Comparison of ENCODE assay signal across 33 cellular contexts in the genomic region with DNA sequence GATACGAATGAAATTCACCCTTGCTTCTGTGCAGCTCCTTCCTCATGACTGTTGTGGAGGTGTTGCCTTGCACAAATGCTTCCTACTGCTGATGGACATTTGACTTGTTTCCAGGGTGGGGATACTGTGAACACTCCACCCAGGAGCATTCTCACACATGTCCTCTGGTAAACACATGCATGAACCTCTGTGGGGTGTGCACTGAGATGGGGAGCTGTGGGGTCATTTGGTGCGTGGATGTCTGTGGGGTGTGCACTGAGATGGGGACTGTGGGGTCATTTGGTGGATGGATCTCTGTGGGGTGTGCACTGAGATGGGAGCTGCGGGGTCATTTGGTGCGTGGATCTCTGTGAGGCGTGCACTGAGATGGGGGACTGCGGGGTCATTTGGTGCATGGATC.
DNase-seq lines count a peak whose midpoint lies in the region; ATAC-seq and TF ChIP-seq lines count a peak whose summit lies in the region.
"Had no signal": no experiment of that assay in that cellular context is flagged by ENCODE, and none has a peak within 500 bp of the region (broad histone marks: within the 10 kb centered on the region; RNA-seq: fewer than 3 reads in every experiment).

No MANE protein-coding gene starts in this region.

- no peak overlapping the region for H2AK5ac ChIP-seq in neuronal stem cell (ENCODE audit: low read depth, low read length)

- H3K4me3 ChIP-seq in coronary artery (no peak overlapping the region), heart left ventricle (no peak overlapping the region), neuronal stem cell (ENCODE audit: low read length in 2 of 2) (no peak overlapping the region)
- H3K4me3 ChIP-seq: A549; BLaER1; BLaER1 treated with 17β-estradiol and CSF1 and Interleukin-3, amounts not matched to agents 10 nM and 100 nM had no signal

- H2BK12ac ChIP-seq in neuronal stem cell (ENCODE audit: low read length): no peak overlapping the region

- H3K79me1 ChIP-seq in neuronal stem cell (ENCODE audit: low read depth, low read length): peaks cover 3% of the 10 kb centered on the region

- no peaks in the 10 kb centered on the region for H3K36me3 Mint-ChIP-seq in osteocyte (ENCODE audit: unreplicated experiment)
- H3K36me3 Mint-ChIP-seq: CD14-positive monocyte; CD4-positive, alpha-beta memory T cell; CD4-positive, CD25-positive, alpha-beta regulatory T cell; CD8-positive, alpha-beta memory T cell; CD8-positive, alpha-beta T cell had no signal

- intact Hi-C loops in heart left ventricle (cut with DNase I): no loop called here

- no peak for TF ChIP-seq CTCF in coronary artery (IDR thresholded peaks at IDR 0.05)
- TF ChIP-seq CTCF in osteocyte (IDR thresholded peaks at IDR 0.05): no peak
- no peak for TF ChIP-seq CTCF in heart left ventricle (IDR thresholded peaks at IDR 0.05)

- H3K4me1 Mint-ChIP-seq in osteocyte (ENCODE audit: unreplicated experiment): no peaks in the 10 kb centered on the region
- H3K4me1 Mint-ChIP-seq: B cell; CD14-positive monocyte; CD4-positive, alpha-beta memory T cell; CD4-positive, CD25-positive, alpha-beta regulatory T cell; CD8-positive, alpha-beta memory T cell had no signal

- no peaks in the 10 kb centered on the region for H3K9me3 Mint-ChIP-seq in osteocyte (ENCODE audit: unreplicated experiment)
- H3K9me3 Mint-ChIP-seq: CD4-positive, alpha-beta T cell; CD8-positive, alpha-beta T cell had no signal

- no peak overlapping the region for H3K27ac Mint-ChIP-seq in osteocyte (ENCODE audit: unreplicated experiment)
- H3K27ac Mint-ChIP-seq: B cell; CD14-positive monocyte; CD4-positive, alpha-beta memory T cell; CD4-positive, alpha-beta T cell; CD4-positive, CD25-positive, alpha-beta regulatory T cell; CD8-positive, alpha-beta memory T cell; CD8-positive, alpha-beta T cell had no signal

- H3K23ac ChIP-seq in neuronal stem cell (ENCODE audit: low read depth, low read length, poor library complexity): no peak overlapping the region

- H2BK15ac ChIP-seq in neuronal stem cell (ENCODE audit: low read length): no peak overlapping the region

- H2BK5ac ChIP-seq in neuronal stem cell (ENCODE audit: low read length): no peak overlapping the region

- H3K18ac ChIP-seq in neuronal stem cell (ENCODE audit: low read length): no peak overlapping the region

- no peak overlapping the region for H4K8ac ChIP-seq in neuronal stem cell (ENCODE audit: low read depth, low read length)

- H3K36me3 ChIP-seq in KOPT-K1 (ENCODE audit: insufficient read depth, low read length) (no peaks in the 10 kb centered on the region), heart left ventricle (no peaks in the 10 kb centered on the region), neuronal stem cell (replicated peaks in 1 of 2; ENCODE audit: control insufficient read depth in 2 of 2, insufficient read depth in 2 of 2, low read length in 2 of 2) (no peaks in the 10 kb centered on the region)
- H3K36me3 ChIP-seq: BE2C; BLaER1; BLaER1 treated with 17β-estradiol and CSF1 and Interleukin-3, amounts not matched to agents 10 nM and 100 nM had no signal

- peak; percentile 24 for DNase-seq in coronary artery (ENCODE audit: low spot score)
- DNase-seq in osteocyte (ENCODE audit: extremely low spot score, unreplicated experiment): peak; percentile 56
- no peak for DNase-seq in heart left ventricle
- no peak for DNase-seq in neuronal stem cell (ENCODE audit: low spot score)
- DNase-seq: 8988T; ACHN; AML-193; BE2C; C1 segment of cervical spinal cord; Caco-2; Calu3; CD4-positive, alpha-beta memory T cell; CD4-positive, alpha-beta T cell; CD4-positive, CD25-positive, alpha-beta regulatory T cell; CD8-positive, alpha-beta memory T cell; CD8-positive, alpha-beta T cell; COR-L47; DMS 273 treated with DMSO at 0.1 percent for 48 hours; DMS153; DMS53; DMS79; DMS79 treated with DMSO at 0.1 percent for 48 hours; DND-41; EL had no signal

- no peak overlapping the region for H3K4me2 ChIP-seq in neuronal stem cell (ENCODE audit: insufficient read depth, low read length, poor library complexity, severe bottlenecking)
- H3K4me2 ChIP-seq: A549; BLaER1; BLaER1 treated with 17β-estradiol and CSF1 and Interleukin-3, amounts not matched to agents 10 nM and 100 nM had no signal

- H3K27ac ChIP-seq in KOPT-K1 (ENCODE audit: low read depth, low read length, poor library complexity, severe bottlenecking) (peak overlapping the region; percentile 32), coronary artery (no peak overlapping the region), heart left ventricle (no peak overlapping the region), neuronal stem cell (replicated peaks; ENCODE audit: low read length) (no peak overlapping the region)
- H3K27ac ChIP-seq: 22Rv1; A549; BLaER1; BLaER1 treated with 17β-estradiol and CSF1 and Interleukin-3, amounts not matched to agents 10 nM and 100 nM; C4-2B had no signal

- no peaks in the 10 kb centered on the region for H3K27me3 Mint-ChIP-seq in osteocyte (ENCODE audit: unreplicated experiment)
- H3K27me3 Mint-ChIP-seq: CD4-positive, CD25-positive, alpha-beta regulatory T cell had no signal

- H3K9me3 ChIP-seq in KOPT-K1 (ENCODE audit: insufficient read depth, low read length, poor library complexity, severe bottlenecking): no peaks in the 10 kb centered on the region
- H3K9me3 ChIP-seq in heart left ventricle: no peaks in the 10 kb centered on the region
- H3K9me3 ChIP-seq in neuronal stem cell (replicated peaks in 1 of 2; ENCODE audit: control insufficient read depth in 2 of 2, insufficient read depth in 1 of 2, low read depth in 1 of 2, low read length in 2 of 2): peaks cover 0 to 4% of the 10 kb centered on the region in 2 donors
- H3K9me3 ChIP-seq: A549; BE2C; BLaER1; BLaER1 treated with 17β-estradiol and CSF1 and Interleukin-3, amounts not matched to agents 10 nM and 100 nM; Caco-2 had no signal

- H3K14ac ChIP-seq in neuronal stem cell (ENCODE audit: low read length): no peak overlapping the region

- ATAC-seq in heart left ventricle (no peak), GM21390 (IDR thresholded peaks at IDR 0.05; ENCODE audit: unreplicated experiment) (no peak)
- ATAC-seq: A549; CD8-positive, alpha-beta T cell had no signal

- H2AFZ ChIP-seq in neuronal stem cell (ENCODE audit: low read length): no peak overlapping the region

- no peak overlapping the region for H4K91ac ChIP-seq in neuronal stem cell (ENCODE audit: low read depth, low read length, poor library complexity)

- no peak overlapping the region for H3K4me3 Mint-ChIP-seq in osteocyte (ENCODE audit: unreplicated experiment)
- H3K4me3 Mint-ChIP-seq: B cell; CD4-positive, alpha-beta memory T cell; CD4-positive, alpha-beta T cell; CD4-positive, CD25-positive, alpha-beta regulatory T cell; CD8-positive, alpha-beta memory T cell; CD8-positive, alpha-beta T cell had no signal

- H3K9ac ChIP-seq in neuronal stem cell (ENCODE audit: low read depth, low read length, poor library complexity): no peak overlapping the region
- H3K9ac ChIP-seq: BLaER1; BLaER1 treated with 17β-estradiol and CSF1 and Interleukin-3, amounts not matched to agents 10 nM and 100 nM had no signal

- no peak overlapping the region for H3K4ac ChIP-seq in neuronal stem cell (ENCODE audit: low read length)

- TF ChIP-seq POLR2A in heart left ventricle (IDR thresholded peaks at IDR 0.05): no peak

- WGBS in heart left ventricle, 4 donors: 96 to 98% (median 97%) methylated on average over 6 of the region's 6 CpGs
- WGBS in neuronal stem cell (ENCODE audit: extremely low coverage in 2 of 2, insufficient read length in 2 of 2, insufficient replicate concordance in 1 of 2), 2 donors: no CpG with 5 or more reads among the region's 6 CpGs

- no peak overlapping the region for H2BK120ac ChIP-seq in neuronal stem cell (ENCODE audit: low read depth, low read length)

- H3K4me1 ChIP-seq in heart left ventricle (no peaks in the 10 kb centered on the region), neuronal stem cell (ENCODE audit: control insufficient read depth in 2 of 2, insufficient read depth in 1 of 2, low read depth in 1 of 2, low read length in 2 of 2) (peaks cover 3 to 10% of the 10 kb centered on the region in 2 donors)
- H3K4me1 ChIP-seq: A549, BE2C, Caco-2 had no signal

- H3K27me3 ChIP-seq in heart left ventricle: peaks cover 0 to 3% (median 0%) of the 10 kb centered on the region in 9 donors
- H3K27me3 ChIP-seq in neuronal stem cell (ENCODE audit: control insufficient read depth in 3 of 3, insufficient read depth in 3 of 3, low read depth in 1 of 3, low read length in 3 of 3): peaks cover 0 to 5% (median 0%) of the 10 kb centered on the region in 3 experiments

Comparison
In these comparisons a context has a peak if more than half of its experiments do, and no peak if none do; other contexts are left out.
1. DNase-seq: peak in coronary artery (single experiment) and osteocyte (single experiment); none in heart left ventricle (0 of 5) and neuronal stem cell (single experiment).